ENCODE assay signal across 8 cellular contexts in genomic region chr4:145937990-145938611, GRCh38. TPM values are rescaled to one million over a fixed set of nuclear protein-coding genes. Genes with fewer than 3 reads are reported as not detected.
DNase-seq lines count a peak whose midpoint lies in the region; ATAC-seq and TF ChIP-seq lines count a peak whose summit lies in the region.

No MANE protein-coding gene starts in this region.

- peak overlapping the region; percentile 66 for H3K27ac ChIP-seq in CD4-positive, CD25-positive, alpha-beta regulatory T cell (ENCODE audit: insufficient read depth, low read length, poor library complexity, severe bottlenecking)
- H3K27ac ChIP-seq in H9 (ENCODE audit: insufficient read length, low read depth, low read length) (peak overlapping the region; percentile 50), Peyer's patch (peak overlapping the region; percentile 92 to 95 (median 94)), heart left ventricle (peak overlapping the region; percentile 79 to 99 (median 96))

- H3K4me1 ChIP-seq in CD4-positive, CD25-positive, alpha-beta regulatory T cell (ENCODE audit: control insufficient read depth, insufficient read depth, low read length, poor library complexity, severe bottlenecking) = peaks cover 25% of the 10 kb centered on the region
- H3K4me1 ChIP-seq in H9 (ENCODE audit: insufficient read depth, low read length) = peaks cover 7% of the 10 kb centered on the region
- peaks cover 0 to 26% (median 0%) of the 10 kb centered on the region in 4 donors for H3K4me1 ChIP-seq in Peyer's patch
- H3K4me1 ChIP-seq in heart left ventricle = peaks cover 0 to 30% (median 19%) of the 10 kb centered on the region in 12 donors

- H2BK5ac ChIP-seq in H9 (ENCODE audit: insufficient read length, low read length) = peak overlapping the region; percentile 43

- H3T11ph ChIP-seq in H9 (ENCODE audit: low read length) = no peak overlapping the region

- CTCF ChIA-PET in activated naive CD4-positive, alpha-beta T cell treated with anti-CD3 and anti-CD28 coated beads, Interleukin-2, amount 10 ng/mL, durations not matched to agents 7 days and 5 days (lab: Charles Lee) = interaction anchor here (0.6 kb wide), 1 partner anchor 18 kb away, joined by 3 read pairs; no protein-coding TSS in a partner anchor

- intact Hi-C loops in heart left ventricle (cut with DNase I) = loop anchor here in 8 of 10 donors (2.0 to 10.0 kb wide), 15 partner anchors 51 to 323 kb away; partner anchors contain the start of genes MMAA (in 3 of the 8) and LSM6 (in 2 of the 8)
- intact Hi-C loops in posterior vena cava (cut with DNase I) = loop anchor here (10.0 kb wide), 2 partner anchors 53 to 203 kb away; no protein-coding TSS in a partner anchor

- peaks cover 13% of the 10 kb centered on the region for H3K23me2 ChIP-seq in H9 (ENCODE audit: insufficient read length, low read depth, low read length, poor library complexity, severe bottlenecking)

- TF ChIP-seq POLR2A in Peyer's patch (IDR thresholded peaks at IDR 0.05) (no peak), heart left ventricle (IDR thresholded peaks at IDR 0.05) (no peak)

- no peak overlapping the region for H3K23ac ChIP-seq in H9 (ENCODE audit: insufficient read length, low read depth, low read length)

- peak overlapping the region; percentile 88 for H3K9ac ChIP-seq in H9 (ENCODE audit: extremely low read depth, insufficient read length, low read length)

- peak overlapping the region; percentile 90 to 97 (median 94) for H3K4me3 Mint-ChIP-seq in CD4-positive, CD25-positive, alpha-beta regulatory T cell
- H3K4me3 Mint-ChIP-seq in H9 = peak overlapping the region; percentile 96 to 97
- H3K4me3 Mint-ChIP-seq in activated naive CD4-positive, alpha-beta T cell treated with anti-CD3 and anti-CD28 coated beads, Interleukin-2, amount 10 ng/mL, durations not matched to agents 7 days and 5 days = peak overlapping the region; percentile 98
- peak overlapping the region; percentile 98 for H3K4me3 Mint-ChIP-seq in progenitor cell of endocrine pancreas (ENCODE audit: low read depth)

- H2BK15ac ChIP-seq in H9 (ENCODE audit: low read depth, low read length) = no peak overlapping the region

- peaks cover 5% of the 10 kb centered on the region for H3K27me3 ChIP-seq in CD4-positive, CD25-positive, alpha-beta regulatory T cell (ENCODE audit: control insufficient read depth, insufficient read depth, low read length)
- H3K27me3 ChIP-seq in H9 (ENCODE audit: insufficient read depth, low read length) (no peaks in the 10 kb centered on the region), Peyer's patch (no peaks in the 10 kb centered on the region), heart left ventricle (no peaks in the 10 kb centered on the region)

- H4K20me1 ChIP-seq in H9 (ENCODE audit: control insufficient read depth, insufficient read depth, insufficient read length) = no peaks in the 10 kb centered on the region

- H2BK20ac ChIP-seq in H9 (ENCODE audit: low read depth, low read length, poor library complexity, severe bottlenecking) = no peak overlapping the region

- H3K56ac ChIP-seq in H9 (ENCODE audit: insufficient read length, low read depth, low read length) = no peak overlapping the region

- H3K4me3 ChIP-seq in CD4-positive, CD25-positive, alpha-beta regulatory T cell (ENCODE audit: low read depth, low read length) = peak overlapping the region; percentile 81
- H3K4me3 ChIP-seq in Peyer's patch = peak overlapping the region; percentile 52 to 85 (median 81)
- H3K4me3 ChIP-seq in heart left ventricle = peak overlapping the region; percentile 70 to 93 (median 80)

- H3K14ac ChIP-seq in H9 (ENCODE audit: insufficient read depth, low read length) = peak overlapping the region; percentile 87; the same call in 1 of the 2 replicates

- no peak overlapping the region for H4K8ac ChIP-seq in H9 (replicated peaks; ENCODE audit: insufficient read length, low read depth, low read length)

- H4K91ac ChIP-seq in H9 (ENCODE audit: insufficient read length, low read depth, low read length) = no peak overlapping the region

- peaks cover 0 to 1% (median 0%) of the 10 kb centered on the region in 7 donors for H3K9me3 Mint-ChIP-seq in CD4-positive, CD25-positive, alpha-beta regulatory T cell
- H3K9me3 Mint-ChIP-seq in H9 = no peaks in the 10 kb centered on the region; a peak in 1 of 5 replicates
- H3K9me3 Mint-ChIP-seq in activated naive CD4-positive, alpha-beta T cell treated with anti-CD3 and anti-CD28 coated beads, Interleukin-2, amount 10 ng/mL, durations not matched to agents 7 days and 5 days = no peaks in the 10 kb centered on the region
- no peaks in the 10 kb centered on the region for H3K9me3 Mint-ChIP-seq in progenitor cell of endocrine pancreas (ENCODE audit: low read depth)

- peak overlapping the region; percentile 71 for H3K4me2 ChIP-seq in H9 (ENCODE audit: insufficient read depth, insufficient read length, low read length)

- H2AK5ac ChIP-seq in H9 (ENCODE audit: insufficient read length, low read length) = no peak overlapping the region

- peak overlapping the region; percentile 84 to 96 (median 91) for H3K27ac Mint-ChIP-seq in CD4-positive, CD25-positive, alpha-beta regulatory T cell
- H3K27ac Mint-ChIP-seq in H9 (peak overlapping the region; percentile 98 to 100 (median 98)), progenitor cell of endocrine pancreas (peak overlapping the region; percentile 97)
- peak overlapping the region; percentile 88 for H3K27ac Mint-ChIP-seq in activated naive CD4-positive, alpha-beta T cell treated with anti-CD3 and anti-CD28 coated beads, Interleukin-2, amount 10 ng/mL, durations not matched to agents 7 days and 5 days

- H3K79me1 ChIP-seq in H9 (ENCODE audit: insufficient read depth, low read depth, low read length, poor library complexity, severe bottlenecking) = no peaks in the 10 kb centered on the region

- no peak overlapping the region; the same call in 1 of the 2 replicates for H3K4ac ChIP-seq in H9 (ENCODE audit: low read depth, low read length)

- no peak overlapping the region for H4K5ac ChIP-seq in H9 (ENCODE audit: insufficient read length, low read depth, low read length)

- peaks cover 13% of the 10 kb centered on the region; the same call in 1 of the 2 replicates for H3K79me2 ChIP-seq in H9 (ENCODE audit: insufficient read depth, low read length)

- peaks cover 54% of the 10 kb centered on the region for H3K27me3 Mint-ChIP-seq in CD4-positive, CD25-positive, alpha-beta regulatory T cell
- no peaks in the 10 kb centered on the region for H3K27me3 Mint-ChIP-seq in H9 (ENCODE audit: low read depth)
- H3K27me3 Mint-ChIP-seq in activated naive CD4-positive, alpha-beta T cell treated with anti-CD3 and anti-CD28 coated beads, Interleukin-2, amount 10 ng/mL, durations not matched to agents 7 days and 5 days = peaks cover 21% of the 10 kb centered on the region
- H3K27me3 Mint-ChIP-seq in progenitor cell of endocrine pancreas = no peaks in the 10 kb centered on the region

- no peaks in the 10 kb centered on the region for H3K9me3 ChIP-seq in CD4-positive, CD25-positive, alpha-beta regulatory T cell (ENCODE audit: control insufficient read depth in 2 of 2, low read length in 2 of 2)
- H3K9me3 ChIP-seq in H9 (ENCODE audit: control insufficient read depth, low read depth, low read length) (no peaks in the 10 kb centered on the region), Peyer's patch (no peaks in the 10 kb centered on the region), heart left ventricle (no peaks in the 10 kb centered on the region)

- no peak overlapping the region for H2BK12ac ChIP-seq in H9 (ENCODE audit: insufficient read length, low read depth, low read length)

- H2BK120ac ChIP-seq in H9 (ENCODE audit: low read depth, low read length, poor library complexity, severe bottlenecking) = peak overlapping the region; percentile 50

- no CpG with 5 or more reads among the region's 18 CpGs for WGBS in H9 (ENCODE audit: extremely low coverage, insufficient read length, low lambda C conversion rate)
- WGBS in heart left ventricle, 4 donors = 0 to 1% (median 1%) methylated on average over 18 of the region's 18 CpGs

- H3K4me1 Mint-ChIP-seq in CD4-positive, CD25-positive, alpha-beta regulatory T cell = peaks cover 6 to 32% (median 24%) of the 10 kb centered on the region in 4 donors
- H3K4me1 Mint-ChIP-seq in H9 (peaks cover 33 to 34% of the 10 kb centered on the region in 2 experiments), progenitor cell of endocrine pancreas (ENCODE audit: low read depth) (peaks cover 29% of the 10 kb centered on the region)
- H3K4me1 Mint-ChIP-seq in activated naive CD4-positive, alpha-beta T cell treated with anti-CD3 and anti-CD28 coated beads, Interleukin-2, amount 10 ng/mL, durations not matched to agents 7 days and 5 days = peaks cover 29% of the 10 kb centered on the region

- H3K36me3 Mint-ChIP-seq in CD4-positive, CD25-positive, alpha-beta regulatory T cell = no peaks in the 10 kb centered on the region
- peaks cover 0 to 4% (median 1%) of the 10 kb centered on the region in 3 experiments; a peak in 2 of 7 replicates for H3K36me3 Mint-ChIP-seq in H9 (ENCODE audit: insufficient read depth in 1 of 3, low read depth in 3 of 3)
- H3K36me3 Mint-ChIP-seq in activated naive CD4-positive, alpha-beta T cell treated with anti-CD3 and anti-CD28 coated beads, Interleukin-2, amount 10 ng/mL, durations not matched to agents 7 days and 5 days = peaks cover 9% of the 10 kb centered on the region
- H3K36me3 Mint-ChIP-seq in progenitor cell of endocrine pancreas (ENCODE audit: insufficient read depth) = no peaks in the 10 kb centered on the region

- H2AFZ ChIP-seq in H9 (ENCODE audit: low read length) = no peak overlapping the region

- peak overlapping the region; percentile 28 for H3K18ac ChIP-seq in H9 (ENCODE audit: insufficient read length, low read depth, low read length)

- no peak for TF ChIP-seq CTCF in H9 (conservative IDR thresholded peaks at IDR 0.05)
- TF ChIP-seq CTCF in Peyer's patch (IDR thresholded peaks at IDR 0.05) = no peak
- no peak for TF ChIP-seq CTCF in heart left ventricle (IDR thresholded peaks at IDR 0.05)
- TF ChIP-seq CTCF in progenitor cell of endocrine pancreas (IDR thresholded peaks at IDR 0.05; ENCODE audit: unreplicated experiment) = no peak

- peak; percentile 11 to 63 (median 56) for DNase-seq in CD4-positive, CD25-positive, alpha-beta regulatory T cell
- DNase-seq in H9 (no peak), Peyer's patch (peak; percentile 40 to 61 (median 59)), heart left ventricle (peak in 2 of 5 donors; percentile 10 to 31), progenitor cell of endocrine pancreas (ENCODE audit: low spot score, unreplicated experiment) (no peak), posterior vena cava (ENCODE audit: low spot score) (no peak)
- peak; percentile 54 for DNase-seq in activated naive CD4-positive, alpha-beta T cell treated with anti-CD3 and anti-CD28 coated beads, Interleukin-2, amount 10 ng/mL, durations not matched to agents 7 days and 5 days

- no peaks in the 10 kb centered on the region for H3K36me3 ChIP-seq in CD4-positive, CD25-positive, alpha-beta regulatory T cell (ENCODE audit: control insufficient read depth, insufficient read depth, low read length)
- no peaks in the 10 kb centered on the region for H3K36me3 ChIP-seq in Peyer's patch
- no peaks in the 10 kb centered on the region for H3K36me3 ChIP-seq in heart left ventricle

- peak; percentile 41 to 48 for ATAC-seq in CD4-positive, CD25-positive, alpha-beta regulatory T cell (ENCODE audit: low read depth in 2 of 2)
- ATAC-seq in heart left ventricle (peak in 1 of 4 donors; percentile 12), HG03571 (IDR thresholded peaks at IDR 0.05; ENCODE audit: unreplicated experiment) (no peak)

RNA-seq across cellular contexts. Expression of gene ZNF827, which starts 0.5 kb away (rescaled TPM):
- total RNA-seq in CD4-positive, CD25-positive, alpha-beta regulatory T cell = 6.0 TPM
- polyA plus RNA-seq in CD4-positive, CD25-positive, alpha-beta regulatory T cell = 1 to 10 TPM in 3 of 4 donors, under 1 TPM in 1; 0.92 to 1.5 (median 1.1) TPM
- 28.4 and 29.4 TPM in 2 replicates for total RNA-seq in H9 (2021)
- 100 to 1,000 TPM in 1 of 4 donors, 10 to 100 TPM in 3; 46.3 to 206 (median 60.5) TPM for total RNA-seq in Peyer's patch
- total RNA-seq in heart left ventricle = 10 to 100 TPM in 8 of 9 donors, 1 to 10 TPM in 1; 9.5 to 30.1 (median 18.6) TPM
- 1 to 10 TPM; 4.5 to 9.2 TPM for polyA plus RNA-seq in heart left ventricle
- total RNA-seq in progenitor cell of endocrine pancreas = 49.2 and 50.2 TPM in 2 replicates
- total RNA-seq in posterior vena cava = 10 to 100 TPM; 11.3 to 11.9 TPM

Comparison
In these comparisons a context has a peak if more than half of its experiments do, and no peak if none do; other contexts are left out.
1. DNase-seq: peak in CD4-positive, CD25-positive, alpha-beta regulatory T cell (3 of 3), Peyer's patch (3 of 3) and activated naive CD4-positive, alpha-beta T cell treated with anti-CD3 and anti-CD28 coated beads, Interleukin-2, amount 10 ng/mL, durations not matched to agents 7 days and 5 days (single experiment); none in H9 (single experiment), progenitor cell of endocrine pancreas (single experiment) and posterior vena cava (single experiment).
2. Peak in every context shown above with its lines, with median percentiles within 50 percentile points of each other: H3K27ac ChIP-seq, H3K4me3 ChIP-seq, H3K27ac Mint-ChIP-seq and H3K4me3 Mint-ChIP-seq.